Comparison of ENCODE assay signal across 17 cellular contexts in genomic region chr5:140294753-140295152, GRCh38. TPM values are rescaled to one million over a fixed set of nuclear protein-coding genes. Genes with fewer than 3 reads are reported as not detected.
DNase-seq lines count a peak whose midpoint lies in the region; ATAC-seq and TF ChIP-seq lines count a peak whose summit lies in the region.
"Had no signal": no experiment of that assay in that cellular context is flagged by ENCODE, and none has a peak within 500 bp of the region (broad histone marks: within the 10 kb centered on the region; RNA-seq: fewer than 3 reads in every experiment).

No MANE protein-coding gene starts in this region.

- no TSS peak for BruUV-seq in mammary epithelial cell (replicated peaks; lab: Mats Ljungman, UMichigan)

- H3K27me3 ChIP-seq in mammary epithelial cell (ENCODE audit: insufficient read depth, low read length) (no peaks in the 10 kb centered on the region), breast epithelium (no peaks in the 10 kb centered on the region), SU-DHL-6 (ENCODE audit: low read length) (no peaks in the 10 kb centered on the region), hepatocyte (no peaks in the 10 kb centered on the region), tibial nerve (no peaks in the 10 kb centered on the region)
- H3K27me3 ChIP-seq: pancreas, spleen, upper lobe of left lung had no signal

- no peak for TF ChIP-seq CTCF in mammary epithelial cell (conservative IDR thresholded peaks at IDR 0.05 in 1 of 2, IDR thresholded peaks at IDR 0.05 in 1 of 2; ENCODE audit: extremely low read depth in 1 of 2, insufficient read depth in 1 of 2, low read depth in 1 of 2, low read length in 2 of 2)
- no peak for TF ChIP-seq CTCF in breast epithelium (IDR thresholded peaks at IDR 0.05)
- TF ChIP-seq CTCF in SU-DHL-6 (IDR thresholded peaks at IDR 0.05; ENCODE audit: insufficient read depth, low read length, poor library complexity, severe bottlenecking): no peak
- TF ChIP-seq CTCF in hepatocyte (IDR thresholded peaks at IDR 0.05; ENCODE audit: poor library complexity): no peak
- no peak for TF ChIP-seq CTCF in tibial nerve (IDR thresholded peaks at IDR 0.05)

- H3K4me3 ChIP-seq in mammary epithelial cell (replicated peaks in 1 of 3; ENCODE audit: insufficient read depth in 1 of 3, low read depth in 2 of 3, low read length in 3 of 3) (no peak overlapping the region), breast epithelium (no peak overlapping the region), SU-DHL-6 (ENCODE audit: insufficient read depth, low read length, poor library complexity, severe bottlenecking) (no peak overlapping the region), hepatocyte (no peak overlapping the region), tibial nerve (no peak overlapping the region)
- H3K4me3 ChIP-seq: pancreas, spleen, upper lobe of left lung had no signal

- DNase-seq in mammary epithelial cell (no peak), breast epithelium (ENCODE audit: low spot score in 2 of 2) (no peak), hepatocyte (ENCODE audit: low spot score) (no peak), tibial nerve (ENCODE audit: low spot score in 2 of 2) (no peak), hepatic stellate cell (ENCODE audit: low spot score) (no peak), NCI-H1092 (lab: John Stamatoyannopoulos, UW) (no peak)
- DNase-seq: NCI-H187 treated with DMSO at 0.1 percent for 48 hours, SIG-M5, spleen, T-helper 9 cell had no signal

- ATAC-seq in HG03159 (IDR thresholded peaks at IDR 0.05; ENCODE audit: unreplicated experiment): no peak
- ATAC-seq: activated CD4-positive, CD25-positive, alpha-beta regulatory T cell treated with anti-CD3 and anti-CD28 coated beads, Interleukin-2, amount 50 U/mL, for 24 hours; activated T-helper 17 cell treated with anti-CD3 and anti-CD28 coated beads, Interleukin-2, amount 50 U/mL, for 72 hours had no signal

- H3K79me2 ChIP-seq in mammary epithelial cell (ENCODE audit: insufficient read depth, low read length) (peaks cover 84% of the 10 kb centered on the region), SU-DHL-6 (ENCODE audit: insufficient read depth, low read length) (peaks cover 31% of the 10 kb centered on the region), hepatocyte (peaks cover 94% of the 10 kb centered on the region)

- H4K20me1 ChIP-seq in mammary epithelial cell (ENCODE audit: insufficient read depth, low read length): no peaks in the 10 kb centered on the region
- peaks cover 7% of the 10 kb centered on the region; the same call in 1 of the 2 replicates for H4K20me1 ChIP-seq in SU-DHL-6 (ENCODE audit: low read depth, low read length)
- peaks cover 8% of the 10 kb centered on the region for H4K20me1 ChIP-seq in hepatocyte (ENCODE audit: insufficient read depth, poor library complexity, severe bottlenecking)

- H3K9me3 ChIP-seq in mammary epithelial cell (replicated peaks; ENCODE audit: insufficient read depth, low read length) (no peaks in the 10 kb centered on the region), breast epithelium (no peaks in the 10 kb centered on the region), SU-DHL-6 (ENCODE audit: insufficient read depth, low read length) (no peaks in the 10 kb centered on the region), hepatocyte (ENCODE audit: low read depth) (no peaks in the 10 kb centered on the region), tibial nerve (no peaks in the 10 kb centered on the region)
- H3K9me3 ChIP-seq: pancreas, spleen, upper lobe of left lung had no signal

- WGBS in mammary epithelial cell (ENCODE audit: low coverage, missing lambda C conversion rate): 73% methylated on average over 2 of the region's 2 CpGs
- WGBS in hepatocyte (ENCODE audit: low lambda C conversion rate, missing lambda C conversion rate): 94% methylated on average over 2 of the region's 2 CpGs
- 51 to 52% methylated on average over 2 of the region's 2 CpGs for WGBS in tibial nerve, 2 donors

- H3K36me3 ChIP-seq in mammary epithelial cell (ENCODE audit: insufficient read depth, low read length): no peaks in the 10 kb centered on the region
- H3K36me3 ChIP-seq in breast epithelium: no peaks in the 10 kb centered on the region
- H3K36me3 ChIP-seq in SU-DHL-6 (ENCODE audit: low read length): peaks cover 15% of the 10 kb centered on the region; the same call in 1 of the 2 replicates
- no peaks in the 10 kb centered on the region for H3K36me3 ChIP-seq in hepatocyte (replicated peaks; ENCODE audit: insufficient read depth, low read depth)
- peaks cover 0 to 10% (median 0%) of the 10 kb centered on the region in 3 donors for H3K36me3 ChIP-seq in tibial nerve
- H3K36me3 ChIP-seq: pancreas had no signal

- intact Hi-C loops in mammary epithelial cell (cut with micrococcal nuclease): loop anchor here (1.0 kb wide), 1 partner anchor 50 kb away; no protein-coding TSS in a partner anchor
- intact Hi-C loops in breast epithelium (cut with DNase I; ENCODE audit: low total_unique reads): no loop called here

- no peak for TF ChIP-seq EP300 in tibial nerve (IDR thresholded peaks at IDR 0.05)

- in situ Hi-C loops in mammary epithelial cell (cut with MboI; ENCODE audit: low sequenced_read_pairs in 2 of 2): no loop called here

- CTCF ChIA-PET in mammary epithelial cell (lab: Charles Lee; ENCODE audit: low non-redundant PET): no interaction called here

- dilution Hi-C loops in mammary epithelial cell (cut with HindIII; ENCODE audit: low sequenced_read_pairs): no loop called here

- H3K9ac ChIP-seq in mammary epithelial cell (ENCODE audit: insufficient read depth, low read length) (no peak overlapping the region), SU-DHL-6 (ENCODE audit: low read length) (no peak overlapping the region)

- H2AFZ ChIP-seq in mammary epithelial cell (ENCODE audit: low read depth, low read length) (no peak overlapping the region), SU-DHL-6 (ENCODE audit: low read depth, low read length, severe bottlenecking) (no peak overlapping the region), hepatocyte (no peak overlapping the region)

- H3K9me2 ChIP-seq in SU-DHL-6 (replicated peaks; ENCODE audit: insufficient read depth, low read length) (no peaks in the 10 kb centered on the region), hepatocyte (replicated peaks; ENCODE audit: insufficient read depth) (no peaks in the 10 kb centered on the region)

- peaks cover 41% of the 10 kb centered on the region for H3K4me1 ChIP-seq in mammary epithelial cell (ENCODE audit: insufficient read depth, low read length)
- H3K4me1 ChIP-seq in breast epithelium: peaks cover 0 to 10% of the 10 kb centered on the region in 2 donors
- H3K4me1 ChIP-seq in hepatocyte (ENCODE audit: insufficient read depth): no peaks in the 10 kb centered on the region
- H3K4me1 ChIP-seq in tibial nerve: peaks cover 0 to 87% (median 26%) of the 10 kb centered on the region in 4 donors

- peak overlapping the region; percentile 11 for H3K4me2 ChIP-seq in mammary epithelial cell (ENCODE audit: insufficient read depth, low read depth, low read length)
- peak overlapping the region; percentile 20 for H3K4me2 ChIP-seq in SU-DHL-6 (ENCODE audit: low read depth, low read length, poor library complexity, severe bottlenecking)
- no peak overlapping the region for H3K4me2 ChIP-seq in hepatocyte

- H3F3A ChIP-seq in SU-DHL-6 (ENCODE audit: insufficient read depth): 0 out of 2 replicates have a peak, but pooled peaks cover 4% of the 10 kb centered on the region

- TF ChIP-seq POLR2A in breast epithelium (IDR thresholded peaks at IDR 0.05) (no peak), tibial nerve (IDR thresholded peaks at IDR 0.05) (no peak)

- H3K27ac ChIP-seq in mammary epithelial cell (ENCODE audit: insufficient read depth, low read depth, low read length): no peak overlapping the region
- H3K27ac ChIP-seq in breast epithelium: peak overlapping the region in 1 of 2 donors; percentile 26
- no peak overlapping the region for H3K27ac ChIP-seq in SU-DHL-6 (ENCODE audit: low read depth, low read length)
- H3K27ac ChIP-seq in hepatocyte: peak overlapping the region; percentile 1
- peak overlapping the region; percentile 51 to 85 (median 72) for H3K27ac ChIP-seq in tibial nerve
- H3K27ac ChIP-seq: C4-2B, pancreas, spleen had no signal

RNA-seq across cellular contexts. Expression of gene PFDN1, which starts 8.1 kb away (rescaled TPM):
- total RNA-seq in mammary epithelial cell (10 to 100 TPM; 64.0 to 65.0 TPM), breast epithelium (10 to 100 TPM; 72.2 to 93.4 (median 86.3) TPM), hepatocyte (84.1 and 86.1 TPM in 2 replicates), tibial nerve (100 to 1,000 TPM in 3 of 4 donors, 10 to 100 TPM in 1; 98.2 to 146 (median 109) TPM)
- polyA plus RNA-seq in mammary epithelial cell (92.4 TPM), hepatocyte (97.6 and 98.0 TPM in 2 replicates)
- polyA minus RNA-seq in mammary epithelial cell: 130 TPM

RNA-seq across cellular contexts. Expression of gene HBEGF, which starts 51.6 kb away (rescaled TPM):
- total RNA-seq in mammary epithelial cell (100 to 1,000 TPM in 1 of 2 donors, 10 to 100 TPM in 1; 32.5 to 116 TPM), breast epithelium (10 to 100 TPM in 2 of 3 donors, 1 to 10 TPM in 1; 4.3 to 22.9 (median 13.5) TPM), hepatocyte (7.2 and 8.3 TPM in 2 replicates), tibial nerve (10 to 100 TPM; 27.1 to 30.9 (median 27.8) TPM)
- polyA plus RNA-seq in mammary epithelial cell (31.9 TPM), hepatocyte (6.7 and 7.9 TPM in 2 replicates)
- polyA minus RNA-seq in mammary epithelial cell: 38.5 TPM

Comparison
In these comparisons a context has a peak if more than half of its experiments do, and no peak if none do; other contexts are left out.
1. H3K27ac ChIP-seq: peak in hepatocyte (single experiment) and tibial nerve (4 of 4); none in mammary epithelial cell (single experiment) and SU-DHL-6 (single experiment).